In genomic region chr22:45552580-45553332, GRCh38 we compare ENCODE assay signal across 8 cellular contexts. TPM values are rescaled to one million over a fixed set of nuclear protein-coding genes. Genes with fewer than 3 reads are reported as not detected.
DNase-seq lines count a peak whose midpoint lies in the region; ATAC-seq and TF ChIP-seq lines count a peak whose summit lies in the region.

No MANE protein-coding gene starts in this region.

- peaks cover 0 to 16% of the 10 kb centered on the region in 2 donors for H3K36me3 ChIP-seq in vagina
- H3K36me3 ChIP-seq in MM.1S (replicated peaks; ENCODE audit: insufficient read depth, low read length), result no peaks in the 10 kb centered on the region

- no peak overlapping the region for H2AFZ ChIP-seq in MM.1S (ENCODE audit: low read length)

- H3K27me3 ChIP-seq in vagina, result no peaks in the 10 kb centered on the region
- peaks cover 58% of the 10 kb centered on the region for H3K27me3 ChIP-seq in MM.1S (replicated peaks; ENCODE audit: insufficient read depth, low read length)

- no peaks in the 10 kb centered on the region for H3K9me2 ChIP-seq in MM.1S (replicated peaks; ENCODE audit: insufficient read depth, low read length)

- no peaks in the 10 kb centered on the region for H3F3A ChIP-seq in MM.1S (ENCODE audit: insufficient read depth, low read length)

- H3K4me2 ChIP-seq in MM.1S (ENCODE audit: low read depth, low read length), result no peak overlapping the region

- H3K9me3 Mint-ChIP-seq in mesothelial cell of epicardium, result no peaks in the 10 kb centered on the region

- H3K4me3 Mint-ChIP-seq in mesothelial cell of epicardium (no peak overlapping the region), T-helper 17 cell (no peak overlapping the region)

- DNase-seq in NOMO-1 (lab: John Stamatoyannopoulos, UW; ENCODE audit: unreplicated experiment in 2 of 2) (peak; percentile 12 to 29), NOMO-1 treated with dmso at 0.1 percent for 144 hours (lab: John Stamatoyannopoulos, UW; ENCODE audit: unreplicated experiment) (no peak), epithelial cell of esophagus (ENCODE audit: low read depth) (peak; percentile 24), mesothelial cell of epicardium (ENCODE audit: low spot score in 2 of 2, unreplicated experiment in 2 of 2) (no peak), vagina (ENCODE audit: extremely low spot score in 2 of 2) (no peak), MM.1S (no peak), T-helper 17 cell (no peak)

- H3K9me3 ChIP-seq in vagina, result no peaks in the 10 kb centered on the region
- no peaks in the 10 kb centered on the region for H3K9me3 ChIP-seq in MM.1S (replicated peaks; ENCODE audit: insufficient read depth, low read length)
- H3K9me3 ChIP-seq in T-helper 17 cell (ENCODE audit: control insufficient read depth, low read length, poor library complexity, severe bottlenecking), result no peaks in the 10 kb centered on the region

- no peaks in the 10 kb centered on the region for H4K20me1 ChIP-seq in MM.1S (ENCODE audit: insufficient read depth, low read length)

- peaks cover 48% of the 10 kb centered on the region for H3K36me3 Mint-ChIP-seq in mesothelial cell of epicardium
- no peaks in the 10 kb centered on the region for H3K36me3 Mint-ChIP-seq in T-helper 17 cell (ENCODE audit: low read depth)

- no peaks in the 10 kb centered on the region for H3K27me3 Mint-ChIP-seq in mesothelial cell of epicardium (ENCODE audit: low read depth)
- H3K27me3 Mint-ChIP-seq in T-helper 17 cell, result peaks cover 24% of the 10 kb centered on the region

- intact Hi-C loops in vagina (cut with DNase I), result loop anchor here (5.0 kb wide), 2 partner anchors 45 to 280 kb away; no protein-coding TSS in a partner anchor

- H3K4me3 ChIP-seq in epithelial cell of esophagus (ENCODE audit: low read length) (no peak overlapping the region), vagina (peak overlapping the region in 1 of 2 donors; percentile 17), MM.1S (ENCODE audit: low read length) (no peak overlapping the region)

- TF ChIP-seq POLR2A in vagina (IDR thresholded peaks at IDR 0.05), result no peak

- H3K4me1 Mint-ChIP-seq in mesothelial cell of epicardium (peaks cover 35% of the 10 kb centered on the region), T-helper 17 cell (peaks cover 2% of the 10 kb centered on the region)

- TF ChIP-seq CTCF in epithelial cell of esophagus (IDR thresholded peaks at IDR 0.05; ENCODE audit: insufficient read depth, low read depth, low read length, missing control alignments) (peak; percentile 11), mesothelial cell of epicardium (IDR thresholded peaks at IDR 0.05; ENCODE audit: unreplicated experiment) (no peak), vagina (IDR thresholded peaks at IDR 0.05) (no peak), MM.1S (IDR thresholded peaks at IDR 0.05; ENCODE audit: low read length) (no peak)

- ATAC-seq in HG02970 (IDR thresholded peaks at IDR 0.05; ENCODE audit: low FRiP score, unreplicated experiment), result no peak
- no peak for ATAC-seq in T-helper 17 cell

- H3K9ac ChIP-seq in MM.1S (ENCODE audit: low read length), result no peak overlapping the region

- H3K79me2 ChIP-seq in MM.1S (ENCODE audit: low read length), result no peaks in the 10 kb centered on the region

- H3K27ac Mint-ChIP-seq in mesothelial cell of epicardium (peak overlapping the region; percentile 59), T-helper 17 cell (no peak overlapping the region)

- H3K4me1 ChIP-seq in vagina (peaks cover 68% of the 10 kb centered on the region), MM.1S (ENCODE audit: low read length) (no peaks in the 10 kb centered on the region)

- peak overlapping the region; percentile 93 for H3K27ac ChIP-seq in vagina
- H3K27ac ChIP-seq in MM.1S (ENCODE audit: low read length), result no peak overlapping the region

RNA-seq across cellular contexts. Expression of gene FBLN1, which starts 50.1 kb away (rescaled TPM):
- total RNA-seq in mesothelial cell of epicardium, result 283 to 297 TPM (median 296 TPM) in 3 replicates
- 1,019 TPM for total RNA-seq in vagina
- total RNA-seq in T-helper 17 cell, result under 1 TPM; 0.34 to 0.90 TPM

Comparison
In these comparisons a context has a peak if more than half of its experiments do, and no peak if none do; other contexts are left out.
1. DNase-seq: peak in NOMO-1 (2 of 2) and epithelial cell of esophagus (single experiment); none in NOMO-1 treated with dmso at 0.1 percent for 144 hours (single experiment), mesothelial cell of epicardium (0 of 2), vagina (0 of 2), MM.1S (single experiment) and T-helper 17 cell (0 of 3).
2. RNA of gene FBLN1, which starts 50.1 kb away (total RNA-seq): 1,019 TPM in vagina (single experiment) and 283 to 297 TPM in mesothelial cell of epicardium; 0.34 to 0.90 TPM in T-helper 17 cell; every median in the first group is over 100 times any median in the second.